Comparison of ENCODE assay signal across 24 cellular contexts in genomic region chr6:166440106-166440505, GRCh38. TPM values are rescaled to one million over a fixed set of nuclear protein-coding genes. Genes with fewer than 3 reads are reported as not detected.
DNase-seq lines count a peak whose midpoint lies in the region; ATAC-seq and TF ChIP-seq lines count a peak whose summit lies in the region.
"Had no signal": no experiment of that assay in that cellular context is flagged by ENCODE, and none has a peak within 500 bp of the region (broad histone marks: within the 10 kb centered on the region; RNA-seq: fewer than 3 reads in every experiment).

No MANE protein-coding gene starts in this region.

- no peaks in the 10 kb centered on the region for H3K9me3 Mint-ChIP-seq in CD4-positive, alpha-beta T cell
- no peaks in the 10 kb centered on the region for H3K9me3 Mint-ChIP-seq in T-cell
- H3K9me3 Mint-ChIP-seq in naive thymus-derived CD4-positive, alpha-beta T cell: no peaks in the 10 kb centered on the region

- no peak overlapping the region for H3K27ac Mint-ChIP-seq in CD4-positive, alpha-beta T cell
- H3K27ac Mint-ChIP-seq in T-cell: no peak overlapping the region
- peak overlapping the region in 2 of 9 donors; percentile 7 to 32 for H3K27ac Mint-ChIP-seq in naive thymus-derived CD4-positive, alpha-beta T cell

- H3K36me3 ChIP-seq in naive thymus-derived CD4-positive, alpha-beta T cell (ENCODE audit: control insufficient read depth in 2 of 3, insufficient read depth in 3 of 3, low read length in 3 of 3): no peaks in the 10 kb centered on the region

- H3K4me1 ChIP-seq in naive thymus-derived CD4-positive, alpha-beta T cell (ENCODE audit: control insufficient read depth in 2 of 2, insufficient read depth in 2 of 2, low read length in 2 of 2): peaks cover 15 to 19% of the 10 kb centered on the region in 2 donors
- H3K4me1 ChIP-seq: A549 had no signal

- intact Hi-C loops in CD4-positive, alpha-beta T cell (cut with DNase I, micrococcal nuclease): no loop called here
- intact Hi-C loops in naive thymus-derived CD4-positive, alpha-beta T cell (cut with micrococcal nuclease): no loop called here
- intact Hi-C loops in posterior vena cava (cut with DNase I): no loop called here

- H3K27me3 Mint-ChIP-seq in CD4-positive, alpha-beta T cell: no peaks in the 10 kb centered on the region
- peaks cover 0 to 7% of the 10 kb centered on the region in 2 donors for H3K27me3 Mint-ChIP-seq in T-cell
- H3K27me3 Mint-ChIP-seq in naive thymus-derived CD4-positive, alpha-beta T cell: peaks cover 0 to 13% (median 0%) of the 10 kb centered on the region in 5 donors

- no peak for TF ChIP-seq CTCF in CD4-positive, alpha-beta T cell (IDR thresholded peaks at IDR 0.05)

- peaks cover 4% of the 10 kb centered on the region for H3K36me3 Mint-ChIP-seq in CD4-positive, alpha-beta T cell (ENCODE audit: low read depth)
- H3K36me3 Mint-ChIP-seq in T-cell: peaks cover 6% of the 10 kb centered on the region
- H3K36me3 Mint-ChIP-seq in naive thymus-derived CD4-positive, alpha-beta T cell: peaks cover 0 to 11% (median 0%) of the 10 kb centered on the region in 5 donors

- no peaks in the 10 kb centered on the region for H3K27me3 ChIP-seq in CD4-positive, alpha-beta T cell (ENCODE audit: control insufficient read depth, insufficient read depth, low read length)
- H3K27me3 ChIP-seq in naive thymus-derived CD4-positive, alpha-beta T cell (ENCODE audit: control insufficient read depth in 2 of 2, insufficient read depth in 2 of 2, low read length in 2 of 2): no peaks in the 10 kb centered on the region

- no peaks in the 10 kb centered on the region for H3K9me3 ChIP-seq in CD4-positive, alpha-beta T cell (ENCODE audit: control insufficient read depth, low read length)
- no peaks in the 10 kb centered on the region for H3K9me3 ChIP-seq in naive thymus-derived CD4-positive, alpha-beta T cell (ENCODE audit: control insufficient read depth in 2 of 3, low read length in 3 of 3)
- H3K9me3 ChIP-seq: A549 had no signal

- peaks cover 43% of the 10 kb centered on the region for H3K4me1 Mint-ChIP-seq in CD4-positive, alpha-beta T cell (ENCODE audit: low read depth)
- H3K4me1 Mint-ChIP-seq in T-cell: peaks cover 23 to 30% (median 25%) of the 10 kb centered on the region in 3 donors
- H3K4me1 Mint-ChIP-seq in naive thymus-derived CD4-positive, alpha-beta T cell: peaks cover 14 to 39% (median 23%) of the 10 kb centered on the region in 7 donors

- H3K4me3 Mint-ChIP-seq in CD4-positive, alpha-beta T cell: peak overlapping the region; percentile 48
- peak overlapping the region in 2 of 3 donors; percentile 24 to 49 for H3K4me3 Mint-ChIP-seq in T-cell
- peak overlapping the region in 9 of 10 donors; percentile 7 to 71 (median 51) for H3K4me3 Mint-ChIP-seq in naive thymus-derived CD4-positive, alpha-beta T cell

- no peak overlapping the region for H3K27ac ChIP-seq in CD4-positive, alpha-beta T cell (ENCODE audit: low read depth, low read length)
- H3K27ac ChIP-seq in naive thymus-derived CD4-positive, alpha-beta T cell (ENCODE audit: low read depth, low read length): no peak overlapping the region
- H3K27ac ChIP-seq: A549, C4-2B, HL-60, SK-N-MC had no signal

- POLR2A ChIA-PET in CD4-positive, alpha-beta T cell (lab: Charles Lee): no interaction called here
- POLR2A ChIA-PET in T-cell (lab: Charles Lee): no interaction called here
- POLR2A ChIA-PET in naive thymus-derived CD4-positive, alpha-beta T cell (lab: Charles Lee): interaction anchor here (1.9 kb wide), 1 partner anchor 39 kb away, joined by 5 read pairs; no protein-coding TSS in a partner anchor

- no peak for ATAC-seq in CD4-positive, alpha-beta T cell (ENCODE audit: poor library complexity)
- ATAC-seq in T-cell (replicated peaks in 1 of 4) (no peak), HG03432 (IDR thresholded peaks at IDR 0.05; ENCODE audit: unreplicated experiment) (no peak)
- no peak for ATAC-seq in naive thymus-derived CD4-positive, alpha-beta T cell
- ATAC-seq: A549 had no signal

- peak; percentile 55 for DNase-seq in activated effector memory CD4-positive, alpha-beta T cell treated with anti-CD3 and anti-CD28 coated beads, Interleukin-2, amount 50 U/mL, for 16 hours
- DNase-seq in activated effector memory CD4-positive, alpha-beta T cell treated with Interleukin-2 at 50 U/mL for 16 hours: no peak
- DNase-seq in CD4-positive, alpha-beta T cell: no peak
- DNase-seq in T-cell: no peak
- no peak for DNase-seq in naive thymus-derived CD4-positive, alpha-beta T cell
- no peak for DNase-seq in posterior vena cava (ENCODE audit: low spot score)
- DNase-seq in NCI-H2029 (lab: John Stamatoyannopoulos, UW): no peak
- DNase-seq: AML-193, Calu3, NCI-H1092, NCI-H1417 treated with DMSO at 0.1 percent for 48 hours, NCI-H1694 treated with DMSO at 0.1 percent for 48 hours, NCI-H2081 treated with DMSO at 0.1 percent for 48 hours, NCI-H2171, NCI-H226, NCI-H510A, NCI-H69, RPMI8226, SIG-M5 had no signal

- no peak overlapping the region for H3K4me3 ChIP-seq in naive thymus-derived CD4-positive, alpha-beta T cell (ENCODE audit: low read length)
- H3K4me3 ChIP-seq: A549, SK-N-MC had no signal

- CTCF ChIA-PET in CD4-positive, alpha-beta T cell (lab: Charles Lee): interaction anchor here (1.2 kb wide), 1 partner anchor 39 kb away, joined by 4 read pairs; no protein-coding TSS in a partner anchor
- CTCF ChIA-PET in T-cell (lab: Charles Lee): interaction anchor here in 1 of 2 donors (0.9 kb wide), 1 partner anchor 59 kb away, joined by 3 read pairs; no protein-coding TSS in a partner anchor
- CTCF ChIA-PET in naive thymus-derived CD4-positive, alpha-beta T cell (lab: Charles Lee): interaction anchor here (1.2 kb wide), 1 partner anchor 163 kb away, joined by 4 read pairs; no protein-coding TSS in a partner anchor

RNA-seq across cellular contexts. Expression of gene MPC1, which starts 57.4 kb away (rescaled TPM):
- total RNA-seq in CD4-positive, alpha-beta T cell: 10 to 100 TPM; 17.4 to 19.3 TPM
- total RNA-seq in T-cell (10 to 100 TPM; 23.8 to 31.2 (median 27.5) TPM), posterior vena cava (10 to 100 TPM; 50.9 to 66.3 TPM)
- 10 to 100 TPM; 18.5 to 31.1 (median 26.5) TPM for total RNA-seq in naive thymus-derived CD4-positive, alpha-beta T cell
- 10 to 100 TPM; 41.7 to 64.2 TPM for polyA plus RNA-seq in naive thymus-derived CD4-positive, alpha-beta T cell
